9 cellular contexts compared by ENCODE assay signal in genomic region chr19:3801412-3802096, GRCh38. TPM values are rescaled to one million over a fixed set of nuclear protein-coding genes. Genes with fewer than 3 reads are reported as not detected.
DNase-seq lines count a peak whose midpoint lies in the region; ATAC-seq, FAIRE-seq and TF ChIP-seq lines count a peak whose summit lies in the region.
"Had no signal": no experiment of that assay in that cellular context is flagged by ENCODE, and none has a peak within 500 bp of the region (broad histone marks: within the 10 kb centered on the region; RNA-seq: fewer than 3 reads in every experiment).

No MANE protein-coding gene starts in this region.

- H3K27me3 Mint-ChIP-seq in T-helper 1 cell treated with Interleukin-12 subunit alpha and Interleukin-12 subunit beta and Interleukin-4 antibody, amounts not matched to agents 30 μg/mL and 1 μg/mL, for 36 hours (ENCODE audit: low read depth), result peaks cover 4% of the 10 kb centered on the region
- H3K27me3 Mint-ChIP-seq in brain, result peaks cover 33% of the 10 kb centered on the region

- CTCF ChIA-PET in GM10248 (lab: Yijun Ruan, JAX), result no interaction called here

- H3K36me3 Mint-ChIP-seq in T-helper 1 cell treated with Interleukin-12 subunit alpha and Interleukin-12 subunit beta and Interleukin-4 antibody, amounts not matched to agents 30 μg/mL and 1 μg/mL, for 36 hours (ENCODE audit: low read depth), result peaks cover 7% of the 10 kb centered on the region
- H3K36me3 Mint-ChIP-seq in brain, result no peaks in the 10 kb centered on the region

- peak; percentile 57 for DNase-seq in GM10248 (ENCODE audit: extremely low spot score)
- DNase-seq in left lobe of liver (ENCODE audit: low spot score), result no peak
- DNase-seq in stimulated activated CD8-positive, alpha-beta memory T cell treated with anti-CD3 and anti-CD28 coated beads, Interleukin-2, amount 100 ng/mL, for 48 hours (ENCODE audit: low read depth in 2 of 2), result peak; percentile 46 to 53
- DNase-seq in D721Med (ENCODE audit: insufficient read length, low spot score), result no peak
- DNase-seq in T1000 (lab: John Stamatoyannopoulos, UW), result no peak

- H3K4me1 Mint-ChIP-seq in T-helper 1 cell treated with Interleukin-12 subunit alpha and Interleukin-12 subunit beta and Interleukin-4 antibody, amounts not matched to agents 30 μg/mL and 1 μg/mL, for 36 hours (ENCODE audit: low read depth), result peaks cover 10% of the 10 kb centered on the region
- H3K4me1 Mint-ChIP-seq in brain, result peaks cover 9% of the 10 kb centered on the region

- H3K4me3 Mint-ChIP-seq in T-helper 1 cell treated with Interleukin-12 subunit alpha and Interleukin-12 subunit beta and Interleukin-4 antibody, amounts not matched to agents 30 μg/mL and 1 μg/mL, for 36 hours, result peak overlapping the region; percentile 36
- H3K4me3 Mint-ChIP-seq in brain, result peak overlapping the region; percentile 74 to 82 (median 81)

- ATAC-seq in left lobe of liver (peak; percentile 84), GM18907 (IDR thresholded peaks at IDR 0.05; ENCODE audit: unreplicated experiment) (no peak)

- POLR2A ChIA-PET in GM10248 (lab: Yijun Ruan, JAX), result no interaction called here

- peaks cover 9% of the 10 kb centered on the region for H3K9me3 Mint-ChIP-seq in T-helper 1 cell treated with Interleukin-12 subunit alpha and Interleukin-12 subunit beta and Interleukin-4 antibody, amounts not matched to agents 30 μg/mL and 1 μg/mL, for 36 hours
- peaks cover 6 to 13% (median 8%) of the 10 kb centered on the region in 5 experiments for H3K9me3 Mint-ChIP-seq in brain

- TF ChIP-seq CTCF in GM10248 (IDR thresholded peaks at IDR 0.05; ENCODE audit: control extremely low read depth, extremely low read depth, low read depth, missing control alignments), result no peak
- TF ChIP-seq CTCF in brain (conservative IDR thresholded peaks at IDR 0.05), result peak in 1 of 2 experiments; percentile 18
- no peak for TF ChIP-seq CTCF in D721Med (IDR thresholded peaks at IDR 0.05; ENCODE audit: insufficient read depth, missing control alignments)

- peak overlapping the region; percentile 27 for H3K27ac Mint-ChIP-seq in T-helper 1 cell treated with Interleukin-12 subunit alpha and Interleukin-12 subunit beta and Interleukin-4 antibody, amounts not matched to agents 30 μg/mL and 1 μg/mL, for 36 hours
- H3K27ac Mint-ChIP-seq in brain, result peak overlapping the region in 2 of 5 experiments; percentile 28 to 78

- FAIRE-seq in D721Med (lab: Jason Lieb, UNC), result no peak

RNA-seq across cellular contexts. Expression of gene MATK, which starts 15.4 kb away (rescaled TPM):
- polyA plus RNA-seq in brain (ENCODE audit: insufficient read depth, low read depth, low replicate concordance), result 18.6 TPM
- total RNA-seq in left lobe of liver, result 0.48 TPM

RNA-seq across cellular contexts. Expression of gene RAX2, which starts 29.5 kb away (rescaled TPM):
- polyA plus RNA-seq in brain (ENCODE audit: insufficient read depth, low read depth, low replicate concordance), result not detected
- total RNA-seq in left lobe of liver, result not detected
- total RNA-seq: kidney epithelial cell had no signal

RNA-seq across cellular contexts. Expression of gene MRPL54, which starts 39.1 kb away (rescaled TPM):
- 177 TPM for polyA plus RNA-seq in brain (ENCODE audit: insufficient read depth, low read depth, low replicate concordance)
- total RNA-seq in left lobe of liver, result 56.0 TPM

RNA-seq across cellular contexts. Expression of gene APBA3, which starts 40.1 kb away (rescaled TPM):
- 36.8 TPM for polyA plus RNA-seq in brain (ENCODE audit: insufficient read depth, low read depth, low replicate concordance)
- 18.6 TPM for total RNA-seq in left lobe of liver

Comparison
In these comparisons a context has a peak if more than half of its experiments do, and no peak if none do; other contexts are left out.
1. DNase-seq: peak in GM10248 (single experiment) and stimulated activated CD8-positive, alpha-beta memory T cell treated with anti-CD3 and anti-CD28 coated beads, Interleukin-2, amount 100 ng/mL, for 48 hours (2 of 2); none in left lobe of liver (single experiment), D721Med (single experiment) and T1000 (single experiment).